ENCODE assay signal across 13 cellular contexts in genomic region chr10:125003146-125003900, GRCh38.
DNase-seq lines count a peak whose midpoint lies in the region; FAIRE-seq and TF ChIP-seq lines count a peak whose summit lies in the region.
"Had no signal": no experiment of that assay in that cellular context is flagged by ENCODE, and none has a peak within 500 bp of the region (broad histone marks: within the 10 kb centered on the region; RNA-seq: fewer than 3 reads in every experiment).

No MANE protein-coding gene starts in this region.

- H3K36me3 Mint-ChIP-seq in HFFc6 (ENCODE audit: low read depth), result peaks cover 7% of the 10 kb centered on the region; the same call in 1 of the 2 replicates

- no peak overlapping the region for H3K27ac Mint-ChIP-seq in HFFc6

- H3K4me3 ChIP-seq in kidney (ENCODE audit: low read length in 2 of 2) (no peak overlapping the region), sigmoid colon (no peak overlapping the region)
- H3K4me3 ChIP-seq: A549, HAP-1, SJSA1, tibial nerve had no signal

- intact Hi-C loops in kidney (cut with DNase I) (no loop called here), sigmoid colon (cut with DNase I) (no loop called here)

- H3K27ac ChIP-seq in kidney (ENCODE audit: low read depth in 2 of 2, low read length in 2 of 2), result no peak overlapping the region
- H3K27ac ChIP-seq in sigmoid colon, result no peak overlapping the region
- H3K27ac ChIP-seq: A549, SJSA1 had no signal

- H3K27me3 Mint-ChIP-seq in HFFc6 (ENCODE audit: insufficient read depth), result peaks cover 10% of the 10 kb centered on the region; the same call in 1 of the 2 replicates

- H3K9me3 ChIP-seq in kidney (ENCODE audit: control insufficient read depth in 1 of 2, low read length in 2 of 2), result no peaks in the 10 kb centered on the region
- no peaks in the 10 kb centered on the region for H3K9me3 ChIP-seq in sigmoid colon
- H3K9me3 ChIP-seq: A549, HAP-1, SJSA1, tibial nerve had no signal

- TF ChIP-seq CTCF in HFFc6 (IDR thresholded peaks at IDR 0.05) (peak; percentile 57), kidney (IDR thresholded peaks at IDR 0.05; ENCODE audit: borderline replicate concordance, extremely low read depth, insufficient read depth) (no peak), sigmoid colon (IDR thresholded peaks at IDR 0.05) (no peak), GM10266 (IDR thresholded peaks at IDR 0.05; ENCODE audit: control insufficient read depth, insufficient read depth, low read depth, missing control alignments) (no peak)

- no peaks in the 10 kb centered on the region for H3K9me3 Mint-ChIP-seq in HFFc6

- H3K36me3 ChIP-seq in kidney (ENCODE audit: control insufficient read depth in 1 of 2, insufficient read depth in 2 of 2, low read length in 2 of 2), result peaks cover 14 to 43% of the 10 kb centered on the region in 2 donors
- H3K36me3 ChIP-seq in sigmoid colon, result peaks cover 7 to 27% (median 15%) of the 10 kb centered on the region in 4 donors

- H3K4me1 ChIP-seq in kidney (ENCODE audit: control insufficient read depth in 1 of 2, insufficient read depth in 1 of 2, low read depth in 1 of 2, low read length in 2 of 2), result peaks cover 0 to 15% of the 10 kb centered on the region in 2 donors
- peaks cover 0 to 64% (median 52%) of the 10 kb centered on the region in 4 donors for H3K4me1 ChIP-seq in sigmoid colon
- H3K4me1 ChIP-seq: A549, HAP-1, SJSA1 had no signal

- H3K4me1 Mint-ChIP-seq in HFFc6 (ENCODE audit: low read depth), result peaks cover 41% of the 10 kb centered on the region

- H3K27me3 ChIP-seq in sigmoid colon, result no peaks in the 10 kb centered on the region
- H3K27me3 ChIP-seq: SJSA1, tibial nerve had no signal

- peak; percentile 11 for DNase-seq in activated CD8-positive, alpha-beta memory T cell treated with anti-CD3 and anti-CD28 coated beads, Interleukin-2, amount 50 U/mL, for 4 hours
- no peak for DNase-seq in activated CD8-positive, alpha-beta memory T cell treated with anti-CD3 and anti-CD28 coated beads for 24 hours
- DNase-seq in HFFc6 (no peak), kidney (peak; percentile 54), sigmoid colon (peak; percentile 61), NCI-H446 (lab: John Stamatoyannopoulos, UW) (no peak), GM10266 (ENCODE audit: extremely low spot score) (no peak), HTR-8/SVneo (ENCODE audit: insufficient read length, low spot score) (no peak)
- DNase-seq: NCI-H1436 treated with DMSO at 0.1 percent for 48 hours had no signal

- H3K9ac ChIP-seq in kidney (ENCODE audit: low read length in 2 of 2), result no peak overlapping the region

- TF ChIP-seq EP300 in sigmoid colon (IDR thresholded peaks at IDR 0.05), result no peak

- no peak for FAIRE-seq in kidney (lab: Jason Lieb, UNC)
- FAIRE-seq in HTR-8/SVneo (lab: Jason Lieb, UNC), result no peak
- FAIRE-seq: A549 had no signal

- WGBS in sigmoid colon, 2 donors, result 90 to 91% methylated on average over 34 of the region's 34 CpGs

- H3K4me3 Mint-ChIP-seq in HFFc6, result no peak overlapping the region

- TF ChIP-seq POLR2A in sigmoid colon (IDR thresholded peaks at IDR 0.05), result no peak

Comparison
In these comparisons a context has a peak if more than half of its experiments do, and no peak if none do; other contexts are left out.
1. DNase-seq: peak in activated CD8-positive, alpha-beta memory T cell treated with anti-CD3 and anti-CD28 coated beads, Interleukin-2, amount 50 U/mL, for 4 hours (single experiment), kidney (single experiment) and sigmoid colon (single experiment); none in activated CD8-positive, alpha-beta memory T cell treated with anti-CD3 and anti-CD28 coated beads for 24 hours (single experiment), HFFc6 (single experiment), NCI-H446 (0 of 2), GM10266 (single experiment) and HTR-8/SVneo (single experiment).